8 cellular contexts compared by ENCODE assay signal in the genomic region with DNA sequence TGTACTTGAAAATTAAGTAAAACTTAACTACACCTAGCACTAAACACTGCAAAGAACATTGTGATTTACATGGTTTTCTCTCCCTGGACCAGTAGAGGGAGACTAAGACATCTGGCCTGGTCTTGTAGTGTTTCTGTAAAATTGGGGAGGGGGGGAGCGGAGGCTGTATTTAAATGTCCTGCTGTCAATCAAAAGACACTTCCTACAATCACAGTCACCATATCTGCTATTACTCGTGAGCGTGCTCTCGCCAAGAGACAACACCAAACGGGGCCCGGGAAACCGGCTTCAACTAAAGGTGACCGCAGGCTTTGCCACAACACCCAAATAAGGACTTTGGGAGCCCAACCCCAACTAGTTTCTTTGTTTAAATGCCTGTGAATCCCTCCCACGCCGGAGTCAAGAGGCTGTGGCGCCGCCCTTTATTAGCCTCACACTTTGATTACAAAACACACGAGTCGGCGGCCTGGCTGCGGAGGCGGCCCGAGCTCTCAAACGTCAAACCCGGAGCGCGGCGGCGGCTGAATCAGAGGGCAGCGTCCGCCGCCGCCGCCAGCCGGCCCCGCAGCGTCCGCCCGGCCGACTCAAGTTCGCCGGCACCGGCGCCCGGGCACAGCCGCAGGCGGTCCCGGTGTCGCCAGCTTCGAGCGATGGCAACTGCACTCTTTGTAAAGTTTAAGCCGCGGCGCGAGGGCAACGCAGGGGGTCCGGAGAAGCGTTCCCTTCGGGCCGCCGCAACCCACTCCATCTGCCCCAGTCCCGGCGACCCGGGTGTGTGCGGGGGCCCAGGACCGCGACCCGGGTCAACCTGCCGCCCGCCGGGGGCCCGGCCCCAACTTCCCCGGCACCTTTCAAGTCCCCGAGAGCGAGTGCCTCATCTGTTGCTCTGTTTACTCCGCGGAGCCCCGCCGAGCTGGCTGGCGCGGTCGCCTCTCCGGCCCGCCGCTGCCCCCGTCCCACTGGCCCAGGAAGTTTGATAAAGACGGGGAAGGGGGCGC. TPM values are rescaled to one million over a fixed set of nuclear protein-coding genes. Genes with fewer than 3 reads are reported as not detected.
DNase-seq lines count a peak whose midpoint lies in the region; ATAC-seq and TF ChIP-seq lines count a peak whose summit lies in the region.

No MANE protein-coding gene starts in this region.

- peaks cover 13% of the 10 kb centered on the region for H3K9me3 Mint-ChIP-seq in activated T-helper 2 cell treated with anti-CD3 and anti-CD28 coated beads, Interferon-gamma antibody, Interleukin-2, Interleukin-4, amounts not matched to agents 10 μg/mL and 5 μg/mL and 100 μg/mL, durations not matched to agents 14 hours and 24 hours and 36 hours
- H3K9me3 Mint-ChIP-seq in naive thymus-derived CD8-positive, alpha-beta T cell, result peaks cover 0 to 5% (median 0%) of the 10 kb centered on the region in 9 donors
- H3K9me3 Mint-ChIP-seq in stimulated activated naive B cell treated with anti-CD40 and anti-IgM and Interleukin-4, amounts not matched to agents 10 μg/mL and 1 μg/mL and 100 μg/mL, for 72 hours, result peaks cover 0 to 2% of the 10 kb centered on the region in 2 donors

- POLR2A ChIA-PET in naive thymus-derived CD8-positive, alpha-beta T cell (lab: Charles Lee), result interaction anchor here (0.6 to 5.0 kb wide), 22 partner anchors 8 to 1490 kb away, joined by 3 to 303 read pairs (median 5); a partner anchor contains a TSS

- peak overlapping the region; percentile 86 for H3K27ac Mint-ChIP-seq in activated T-helper 2 cell treated with anti-CD3 and anti-CD28 coated beads, Interferon-gamma antibody, Interleukin-2, Interleukin-4, amounts not matched to agents 10 μg/mL and 5 μg/mL and 100 μg/mL, durations not matched to agents 14 hours and 24 hours and 36 hours
- H3K27ac Mint-ChIP-seq in naive thymus-derived CD8-positive, alpha-beta T cell, result peak overlapping the region; percentile 85 to 98 (median 95)
- peak overlapping the region; percentile 94 for H3K27ac Mint-ChIP-seq in stimulated activated naive B cell treated with anti-CD40 and anti-IgM and Interleukin-4, amounts not matched to agents 10 μg/mL and 1 μg/mL and 100 μg/mL, for 72 hours

- ATAC-seq in naive thymus-derived CD8-positive, alpha-beta T cell, result peak; percentile 70 to 71
- ATAC-seq in stimulated activated naive B cell treated with anti-CD40 and anti-IgM and Interleukin-4, amounts not matched to agents 10 μg/mL and 1 μg/mL and 100 μg/mL, for 72 hours (replicated peaks), result peak; percentile 73 to 74

- H3K4me1 Mint-ChIP-seq in activated T-helper 2 cell treated with anti-CD3 and anti-CD28 coated beads, Interferon-gamma antibody, Interleukin-2, Interleukin-4, amounts not matched to agents 10 μg/mL and 5 μg/mL and 100 μg/mL, durations not matched to agents 14 hours and 24 hours and 36 hours (ENCODE audit: low read depth), result peaks cover 38% of the 10 kb centered on the region
- H3K4me1 Mint-ChIP-seq in naive thymus-derived CD8-positive, alpha-beta T cell, result peaks cover 27 to 63% (median 50%) of the 10 kb centered on the region in 4 donors
- peaks cover 21 to 30% of the 10 kb centered on the region in 2 donors for H3K4me1 Mint-ChIP-seq in stimulated activated naive B cell treated with anti-CD40 and anti-IgM and Interleukin-4, amounts not matched to agents 10 μg/mL and 1 μg/mL and 100 μg/mL, for 72 hours

- intact Hi-C loops in activated T-helper 2 cell treated with anti-CD3 and anti-CD28 coated beads, Interferon-gamma antibody, Interleukin-2, Interleukin-4, amounts not matched to agents 10 μg/mL and 5 μg/mL and 100 μg/mL, durations not matched to agents 14 hours and 24 hours and 36 hours (cut with micrococcal nuclease), result loop anchor here (1.0 to 5.0 kb wide), 11 partner anchors 37 to 1068 kb away; a partner anchor contains a TSS

- H3K4me3 Mint-ChIP-seq in activated T-helper 2 cell treated with anti-CD3 and anti-CD28 coated beads, Interferon-gamma antibody, Interleukin-2, Interleukin-4, amounts not matched to agents 10 μg/mL and 5 μg/mL and 100 μg/mL, durations not matched to agents 14 hours and 24 hours and 36 hours (ENCODE audit: low read depth), result peak overlapping the region; percentile 73
- peak overlapping the region; percentile 84 to 94 (median 91) for H3K4me3 Mint-ChIP-seq in naive thymus-derived CD8-positive, alpha-beta T cell
- peak overlapping the region; percentile 87 to 92 for H3K4me3 Mint-ChIP-seq in stimulated activated naive B cell treated with anti-CD40 and anti-IgM and Interleukin-4, amounts not matched to agents 10 μg/mL and 1 μg/mL and 100 μg/mL, for 72 hours

- no peaks in the 10 kb centered on the region for H3K27me3 Mint-ChIP-seq in activated T-helper 2 cell treated with anti-CD3 and anti-CD28 coated beads, Interferon-gamma antibody, Interleukin-2, Interleukin-4, amounts not matched to agents 10 μg/mL and 5 μg/mL and 100 μg/mL, durations not matched to agents 14 hours and 24 hours and 36 hours (ENCODE audit: low read depth)
- H3K27me3 Mint-ChIP-seq in naive thymus-derived CD8-positive, alpha-beta T cell, result no peaks in the 10 kb centered on the region
- peaks cover 3 to 11% of the 10 kb centered on the region in 2 donors for H3K27me3 Mint-ChIP-seq in stimulated activated naive B cell treated with anti-CD40 and anti-IgM and Interleukin-4, amounts not matched to agents 10 μg/mL and 1 μg/mL and 100 μg/mL, for 72 hours

- peak; percentile 87 for TF ChIP-seq CTCF in LNCaP clone FGC (IDR thresholded peaks at IDR 0.05; ENCODE audit: control insufficient read depth, extremely low read depth, insufficient read depth)

- H3K36me3 Mint-ChIP-seq in activated T-helper 2 cell treated with anti-CD3 and anti-CD28 coated beads, Interferon-gamma antibody, Interleukin-2, Interleukin-4, amounts not matched to agents 10 μg/mL and 5 μg/mL and 100 μg/mL, durations not matched to agents 14 hours and 24 hours and 36 hours (ENCODE audit: low read depth), result peaks cover 18% of the 10 kb centered on the region
- peaks cover 0 to 8% (median 3%) of the 10 kb centered on the region in 3 donors for H3K36me3 Mint-ChIP-seq in naive thymus-derived CD8-positive, alpha-beta T cell
- peaks cover 1 to 7% of the 10 kb centered on the region in 2 donors for H3K36me3 Mint-ChIP-seq in stimulated activated naive B cell treated with anti-CD40 and anti-IgM and Interleukin-4, amounts not matched to agents 10 μg/mL and 1 μg/mL and 100 μg/mL, for 72 hours

- H3K4me3 ChIP-seq in LNCaP clone FGC (ENCODE audit: low read depth, low read length), result peak overlapping the region; percentile 70

- peak; percentile 89 for DNase-seq in Daoy (ENCODE audit: low read depth)
- DNase-seq in H4 (ENCODE audit: low spot score), result peak; percentile 97
- peak; percentile 94 for DNase-seq in LNCaP clone FGC (ENCODE audit: low read depth)
- DNase-seq in RPMI8226, result peak; percentile 93
- peak; percentile 93 for DNase-seq in activated T-helper 2 cell treated with anti-CD3 and anti-CD28 coated beads, Interferon-gamma antibody, Interleukin-2, Interleukin-4, amounts not matched to agents 10 μg/mL and 5 μg/mL and 100 μg/mL, durations not matched to agents 14 hours and 24 hours and 36 hours (ENCODE audit: low spot score)
- DNase-seq in fibroblast of peridontal ligament (ENCODE audit: extremely low read depth), result peak; percentile 91
- DNase-seq in naive thymus-derived CD8-positive, alpha-beta T cell, result peak; percentile 73 to 98 (median 92)
- DNase-seq in stimulated activated naive B cell treated with anti-CD40 and anti-IgM and Interleukin-4, amounts not matched to agents 10 μg/mL and 1 μg/mL and 100 μg/mL, for 72 hours, result peak; percentile 91

RNA-seq across cellular contexts. Expression of a gene that starts 1.3 kb away (rescaled TPM):
- 2.2 and 6.5 TPM in 2 replicates for total RNA-seq in Daoy (2014; rRNA removed; shearing (Covaris generic))
- total RNA-seq in H4 (2014; rRNA removed; shearing (Covaris generic)), result 0.49 and 1.0 TPM in 2 replicates
- 10.4 and 12.5 TPM in 2 replicates for total RNA-seq in activated T-helper 2 cell treated with anti-CD3 and anti-CD28 coated beads, Interferon-gamma antibody, Interleukin-2, Interleukin-4, amounts not matched to agents 10 μg/mL and 5 μg/mL and 100 μg/mL, durations not matched to agents 14 hours and 24 hours and 36 hours
- 10 to 100 TPM; 60.7 to 65.4 TPM for total RNA-seq in naive thymus-derived CD8-positive, alpha-beta T cell
- polyA plus RNA-seq in naive thymus-derived CD8-positive, alpha-beta T cell, result 1 to 10 TPM; 3.5 to 4.4 (median 4.3) TPM

Comparison
In these comparisons a context has a peak if more than half of its experiments do, and no peak if none do; other contexts are left out.
1. Peak in every context shown above with its lines: DNase-seq, ATAC-seq and H3K4me3 ChIP-seq.